Comparison of ENCODE assay signal across 12 cellular contexts in genomic region chr19:29842471-29843179, GRCh38. TPM values are rescaled to one million over a fixed set of nuclear protein-coding genes. Genes with fewer than 3 reads are reported as not detected.
DNase-seq lines count a peak whose midpoint lies in the region; ATAC-seq and TF ChIP-seq lines count a peak whose summit lies in the region.
"Had no signal": no experiment of that assay in that cellular context is flagged by ENCODE, and none has a peak within 500 bp of the region (broad histone marks: within the 10 kb centered on the region; RNA-seq: fewer than 3 reads in every experiment).

No MANE protein-coding gene starts in this region.

- H3K4me1 Mint-ChIP-seq in Calu3 (ENCODE audit: low read depth, unreplicated experiment): peaks cover 19% of the 10 kb centered on the region
- H3K4me1 Mint-ChIP-seq in IgD-negative memory B cell: peaks cover 4 to 12% (median 9%) of the 10 kb centered on the region in 3 donors

- peaks cover 18% of the 10 kb centered on the region for H3K27me3 ChIP-seq in osteoblast (ENCODE audit: insufficient read depth, low read length)

- H3K27ac Mint-ChIP-seq in Calu3 (ENCODE audit: unreplicated experiment): no peak overlapping the region
- peak overlapping the region in 1 of 3 donors; percentile 73 for H3K27ac Mint-ChIP-seq in IgD-negative memory B cell
- H3K27ac Mint-ChIP-seq: activated naive CD4-positive, alpha-beta T cell treated with anti-CD3 and anti-CD28 coated beads for 36 hours had no signal

- CTCF ChIA-PET in Calu3 (lab: Charles Lee): no interaction called here

- no peak overlapping the region for H3K27ac ChIP-seq in osteoblast (ENCODE audit: low read depth, low read length)

- H3K27me3 Mint-ChIP-seq in Calu3 (ENCODE audit: unreplicated experiment) (peaks cover 43% of the 10 kb centered on the region), IgD-negative memory B cell (peaks cover 12% of the 10 kb centered on the region)

- intact Hi-C loops in Calu3 (cut with micrococcal nuclease; ENCODE audit: unreplicated experiment): no loop called here

- BruUV-seq in Calu3 (replicated peaks; lab: Mats Ljungman, UMichigan): no TSS peak

- peaks cover 12% of the 10 kb centered on the region for H3K36me3 Mint-ChIP-seq in Calu3 (ENCODE audit: insufficient read depth, unreplicated experiment)
- no peaks in the 10 kb centered on the region for H3K36me3 Mint-ChIP-seq in IgD-negative memory B cell

- peak overlapping the region; percentile 64 for H3K4me2 ChIP-seq in osteoblast (ENCODE audit: insufficient read depth, low read length)

- DNase-seq in Calu3 (no peak), erythroblast (lab: John Stamatoyannopoulos, UW) (peak; percentile 33 to 46), osteoblast (ENCODE audit: insufficient read length, low spot score, missing footprints) (no peak), dermis blood vessel endothelial cell (no peak), NCI-H345 (lab: John Stamatoyannopoulos, UW) (no peak)
- DNase-seq: activated CD4-positive, alpha-beta T cell treated with anti-CD3 and anti-CD28 coated beads, Interleukin-2, amount 50 U/mL, for 1 hour; stimulated activated CD4-positive, alpha-beta T cell treated with anti-CD3 and anti-CD28 coated beads, Interleukin-2, amount 100 ng/mL, for 48 hours had no signal

- no peaks in the 10 kb centered on the region for H3K79me2 ChIP-seq in osteoblast (ENCODE audit: insufficient read depth, low read length)

- TF ChIP-seq POLR2A in erythroblast (IDR thresholded peaks at IDR 0.05; ENCODE audit: low read length): no peak

- peaks cover 10% of the 10 kb centered on the region for H3K4me1 ChIP-seq in osteoblast (ENCODE audit: insufficient read depth, low read length)

- no peak for ATAC-seq in GM19467 (IDR thresholded peaks at IDR 0.05; ENCODE audit: unreplicated experiment)
- ATAC-seq in HG02938 (IDR thresholded peaks at IDR 0.05; ENCODE audit: unreplicated experiment): no peak
- ATAC-seq: left colon had no signal

- no peaks in the 10 kb centered on the region for H3K9me3 ChIP-seq in osteoblast (ENCODE audit: low read depth, low read length)

- H3K36me3 ChIP-seq in osteoblast (ENCODE audit: insufficient read depth, low read length): no peaks in the 10 kb centered on the region

- H3K9me3 Mint-ChIP-seq in Calu3 (ENCODE audit: low read depth, unreplicated experiment) (no peaks in the 10 kb centered on the region), IgD-negative memory B cell (no peaks in the 10 kb centered on the region)
- H3K9me3 Mint-ChIP-seq: activated naive CD4-positive, alpha-beta T cell treated with anti-CD3 and anti-CD28 coated beads for 36 hours had no signal

- no peak overlapping the region for H3K4me3 ChIP-seq in osteoblast (ENCODE audit: insufficient read depth, low read length)

- peak overlapping the region; percentile 51 for H2AFZ ChIP-seq in osteoblast (ENCODE audit: low read length)

- no peak for TF ChIP-seq CTCF in Calu3 (IDR thresholded peaks at IDR 0.05; ENCODE audit: unreplicated experiment)
- TF ChIP-seq CTCF in osteoblast (IDR thresholded peaks at IDR 0.05; ENCODE audit: extremely low read depth, low read depth, low read length): no peak

- H3K4me3 Mint-ChIP-seq in Calu3 (ENCODE audit: low read depth, unreplicated experiment) (peak overlapping the region; percentile 80), IgD-negative memory B cell (peak overlapping the region in 3 of 4 donors; percentile 48 to 73 (median 55))
- H3K4me3 Mint-ChIP-seq: activated naive CD4-positive, alpha-beta T cell treated with anti-CD3 and anti-CD28 coated beads for 36 hours had no signal

- peaks cover 5% of the 10 kb centered on the region for H4K20me1 ChIP-seq in osteoblast (ENCODE audit: insufficient read depth, low read length)

RNA-seq across cellular contexts. Expression of gene CCNE1, which starts 30.8 kb away (rescaled TPM):
- total RNA-seq in Calu3 (2022): 11.0 and 15.9 TPM in 2 replicates
- polyA plus RNA-seq in IgD-negative memory B cell: 0.55 TPM
- total RNA-seq in osteoblast: 4.7 and 5.0 TPM in 2 replicates
- 5.3 and 8.1 TPM in 2 replicates for total RNA-seq in dermis blood vessel endothelial cell

Comparison
In these comparisons a context has a peak if more than half of its experiments do, and no peak if none do; other contexts are left out.
1. DNase-seq: peak in erythroblast (2 of 2); none in Calu3 (single experiment), osteoblast (single experiment), dermis blood vessel endothelial cell (single experiment) and NCI-H345 (single experiment).